Comparison of ENCODE assay signal across 12 cellular contexts in the genomic region with DNA sequence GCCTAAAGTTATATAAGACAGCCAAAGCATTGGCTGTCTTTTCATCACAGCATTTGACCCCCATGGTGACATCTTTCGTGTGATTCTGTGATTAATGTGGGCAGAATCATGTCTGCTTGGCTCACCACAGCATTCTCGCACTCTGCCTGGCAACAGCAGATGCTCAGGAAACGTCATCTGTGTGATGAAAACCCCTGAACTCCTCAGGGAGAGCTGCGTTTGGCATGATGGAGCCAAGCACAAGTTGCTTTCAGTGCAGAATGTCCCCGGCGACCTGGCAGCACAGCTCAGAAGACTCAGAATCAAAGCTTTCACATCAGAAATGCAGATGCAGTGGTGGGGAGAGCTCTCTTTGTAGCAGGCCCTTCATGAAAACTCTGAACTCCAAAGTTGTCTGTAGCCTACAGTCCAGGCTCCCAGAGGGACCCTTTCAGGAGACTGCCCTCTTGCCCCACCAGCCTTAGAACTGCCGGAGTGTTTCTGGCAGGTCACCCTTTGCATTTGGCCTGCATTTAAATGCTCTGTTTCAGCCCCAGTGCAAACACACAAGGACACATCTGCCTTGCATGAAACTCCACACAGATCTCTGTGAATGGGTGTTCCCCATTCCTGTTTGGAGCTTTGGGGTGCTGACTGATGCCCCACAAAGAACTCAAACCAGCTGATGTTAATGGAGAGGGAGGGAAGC.
DNase-seq lines count a peak whose midpoint lies in the region; ATAC-seq and TF ChIP-seq lines count a peak whose summit lies in the region.
"Had no signal": no experiment of that assay in that cellular context is flagged by ENCODE, and none has a peak within 500 bp of the region (broad histone marks: within the 10 kb centered on the region; RNA-seq: fewer than 3 reads in every experiment).

No MANE protein-coding gene starts in this region.

- H3K18ac ChIP-seq in mesenchymal stem cell (ENCODE audit: low read depth in 1 of 2, low read length in 2 of 2), result no peak overlapping the region

- no peak overlapping the region for H2BK120ac ChIP-seq in mesenchymal stem cell (ENCODE audit: low read depth, low read length)

- peak overlapping the region; percentile 12 for H4K91ac ChIP-seq in mesenchymal stem cell (ENCODE audit: low read length)

- H3K9me3 ChIP-seq in mesenchymal stem cell (ENCODE audit: control insufficient read depth, low read length), result peaks cover 4% of the 10 kb centered on the region
- H3K9me3 ChIP-seq in CD8-positive, alpha-beta T cell (ENCODE audit: low read length), result no peaks in the 10 kb centered on the region

- POLR2A ChIA-PET in CD8-positive, alpha-beta T cell (lab: Charles Lee), result no interaction called here

- no peak overlapping the region for H2AFZ ChIP-seq in mesenchymal stem cell (ENCODE audit: low read depth, low read length)
- H2AFZ ChIP-seq: hepatocyte had no signal

- H3K23ac ChIP-seq in mesenchymal stem cell (ENCODE audit: low read length in 2 of 2), result no peak overlapping the region

- H3K4me3 ChIP-seq in mesenchymal stem cell (ENCODE audit: insufficient read depth in 1 of 2, low read depth in 1 of 2, low read length in 2 of 2), result peak overlapping the region in 1 of 2 experiments; percentile 18
- no peak overlapping the region for H3K4me3 ChIP-seq in CD8-positive, alpha-beta T cell (ENCODE audit: low read depth, low read length)
- H3K4me3 ChIP-seq: hepatocyte, skin epidermis had no signal

- H3K4me3 Mint-ChIP-seq in T-helper 2 cell treated with Interferon-gamma antibody and Interleukin-4, amounts not matched to agents 5 μg/mL and 100 μg/mL, for 36 hours, result no peak overlapping the region
- no peak overlapping the region for H3K4me3 Mint-ChIP-seq in CD8-positive, alpha-beta T cell

- H4K8ac ChIP-seq in mesenchymal stem cell (ENCODE audit: low read length), result no peak overlapping the region

- H2BK5ac ChIP-seq in mesenchymal stem cell (ENCODE audit: low read depth, low read length, poor library complexity, severe bottlenecking), result no peak overlapping the region

- no peaks in the 10 kb centered on the region for H3K79me1 ChIP-seq in mesenchymal stem cell (replicated peaks; ENCODE audit: low read length, poor library complexity, severe bottlenecking)

- peak; percentile 13 for DNase-seq in Daoy (ENCODE audit: low read depth)
- DNase-seq in T-helper 2 cell treated with Interferon-gamma antibody and Interleukin-4, amounts not matched to agents 5 μg/mL and 100 μg/mL, for 36 hours (ENCODE audit: low spot score), result peak; percentile 20
- peak; percentile 8 for DNase-seq in mesenchymal stem cell
- DNase-seq in CD8-positive, alpha-beta T cell, result no peak
- no peak for DNase-seq in mucosa of gallbladder (ENCODE audit: low spot score)
- no peak for DNase-seq in iPS-NIHi7 (ENCODE audit: extremely low spot score)
- no peak for DNase-seq in GM19238 (ENCODE audit: insufficient read length, low spot score)
- DNase-seq: activated effector memory CD4-positive, alpha-beta T cell treated with anti-CD3 and anti-CD28 coated beads, Interleukin-2, amount 50 U/mL, for 16 hours had no signal

- H2BK15ac ChIP-seq in mesenchymal stem cell (ENCODE audit: low read depth, poor library complexity, severe bottlenecking), result no peak overlapping the region

- intact Hi-C loops in CD8-positive, alpha-beta T cell (cut with DNase I, micrococcal nuclease), result no loop called here

- CTCF ChIA-PET in CD8-positive, alpha-beta T cell (lab: Charles Lee), result interaction anchor here (1.2 kb wide), 1 partner anchor 9 kb away, joined by 4 read pairs; no protein-coding TSS in a partner anchor

- H3K27me3 Mint-ChIP-seq in T-helper 2 cell treated with Interferon-gamma antibody and Interleukin-4, amounts not matched to agents 5 μg/mL and 100 μg/mL, for 36 hours (ENCODE audit: low read depth), result peaks cover 7% of the 10 kb centered on the region
- H3K27me3 Mint-ChIP-seq in CD8-positive, alpha-beta T cell (ENCODE audit: low read depth), result peaks cover 11% of the 10 kb centered on the region

- peaks cover 7% of the 10 kb centered on the region for H3K36me3 Mint-ChIP-seq in T-helper 2 cell treated with Interferon-gamma antibody and Interleukin-4, amounts not matched to agents 5 μg/mL and 100 μg/mL, for 36 hours (ENCODE audit: low read depth)
- no peaks in the 10 kb centered on the region for H3K36me3 Mint-ChIP-seq in CD8-positive, alpha-beta T cell

- H2BK12ac ChIP-seq in mesenchymal stem cell (ENCODE audit: low read length in 2 of 2), result no peak overlapping the region

- peaks cover 0 to 45% of the 10 kb centered on the region in 2 experiments for H3K36me3 ChIP-seq in mesenchymal stem cell (ENCODE audit: control insufficient read depth in 1 of 2, insufficient read depth in 2 of 2, low read depth in 1 of 2, low read length in 2 of 2)
- H3K36me3 ChIP-seq in CD8-positive, alpha-beta T cell (ENCODE audit: insufficient read depth, low read length), result no peaks in the 10 kb centered on the region

- peaks cover 14% of the 10 kb centered on the region for H3K9me3 Mint-ChIP-seq in T-helper 2 cell treated with Interferon-gamma antibody and Interleukin-4, amounts not matched to agents 5 μg/mL and 100 μg/mL, for 36 hours
- H3K9me3 Mint-ChIP-seq in CD8-positive, alpha-beta T cell, result peaks cover 8% of the 10 kb centered on the region

- no peaks in the 10 kb centered on the region for H3K4me1 ChIP-seq in mesenchymal stem cell (ENCODE audit: control insufficient read depth, insufficient read depth, low read depth, low read length)
- H3K4me1 ChIP-seq in CD8-positive, alpha-beta T cell (ENCODE audit: insufficient read depth, low read length), result no peaks in the 10 kb centered on the region

- no peak overlapping the region for H3K4me2 ChIP-seq in mesenchymal stem cell (ENCODE audit: low read length, poor library complexity, severe bottlenecking)
- H3K4me2 ChIP-seq: hepatocyte had no signal

- no peak overlapping the region for H3K27ac ChIP-seq in mesenchymal stem cell (ENCODE audit: low read length, poor library complexity, severe bottlenecking)
- no peak overlapping the region for H3K27ac ChIP-seq in CD8-positive, alpha-beta T cell (ENCODE audit: low read depth, low read length)
- H3K27ac ChIP-seq: hepatocyte had no signal

- H3K9ac ChIP-seq in mesenchymal stem cell (ENCODE audit: low read length), result peak overlapping the region; percentile 29

- H3K14ac ChIP-seq in mesenchymal stem cell (ENCODE audit: low read length in 2 of 2), result no peak overlapping the region

- no peak overlapping the region for H2AK5ac ChIP-seq in mesenchymal stem cell (ENCODE audit: low read length, severe bottlenecking)

- no peak overlapping the region for H3K4ac ChIP-seq in mesenchymal stem cell (ENCODE audit: low read depth in 1 of 2, low read length in 2 of 2)

- ATAC-seq in GM21423 (IDR thresholded peaks at IDR 0.05; ENCODE audit: unreplicated experiment), result peak; percentile 72
- no peak for ATAC-seq in CD8-positive, alpha-beta T cell
- ATAC-seq: Panc1 had no signal

- WGBS in mesenchymal stem cell, result 65% methylated on average over 7 of the region's 7 CpGs

- H3K27me3 ChIP-seq in mesenchymal stem cell (ENCODE audit: control insufficient read depth in 1 of 2, insufficient read depth in 1 of 2, low read length in 2 of 2), result no peaks in the 10 kb centered on the region
- no peaks in the 10 kb centered on the region for H3K27me3 ChIP-seq in CD8-positive, alpha-beta T cell (ENCODE audit: insufficient read depth, low read length)
- H3K27me3 ChIP-seq: hepatocyte had no signal

- TF ChIP-seq CTCF in CD8-positive, alpha-beta T cell (IDR thresholded peaks at IDR 0.05), result no peak

- H3K4me1 Mint-ChIP-seq in T-helper 2 cell treated with Interferon-gamma antibody and Interleukin-4, amounts not matched to agents 5 μg/mL and 100 μg/mL, for 36 hours (ENCODE audit: low read depth), result peaks cover 20% of the 10 kb centered on the region
- H3K4me1 Mint-ChIP-seq in CD8-positive, alpha-beta T cell (ENCODE audit: low read depth), result no peaks in the 10 kb centered on the region

- no peak overlapping the region for H3K27ac Mint-ChIP-seq in T-helper 2 cell treated with Interferon-gamma antibody and Interleukin-4, amounts not matched to agents 5 μg/mL and 100 μg/mL, for 36 hours
- no peak overlapping the region for H3K27ac Mint-ChIP-seq in CD8-positive, alpha-beta T cell

Comparison
In these comparisons a context has a peak if more than half of its experiments do, and no peak if none do; other contexts are left out.
1. DNase-seq: peak in Daoy (single experiment), T-helper 2 cell treated with Interferon-gamma antibody and Interleukin-4, amounts not matched to agents 5 μg/mL and 100 μg/mL, for 36 hours (single experiment) and mesenchymal stem cell (single experiment); none in CD8-positive, alpha-beta T cell (0 of 7), mucosa of gallbladder (single experiment), iPS-NIHi7 (single experiment) and GM19238 (single experiment).